Comparison of ENCODE assay signal across 9 cellular contexts in the genomic region with DNA sequence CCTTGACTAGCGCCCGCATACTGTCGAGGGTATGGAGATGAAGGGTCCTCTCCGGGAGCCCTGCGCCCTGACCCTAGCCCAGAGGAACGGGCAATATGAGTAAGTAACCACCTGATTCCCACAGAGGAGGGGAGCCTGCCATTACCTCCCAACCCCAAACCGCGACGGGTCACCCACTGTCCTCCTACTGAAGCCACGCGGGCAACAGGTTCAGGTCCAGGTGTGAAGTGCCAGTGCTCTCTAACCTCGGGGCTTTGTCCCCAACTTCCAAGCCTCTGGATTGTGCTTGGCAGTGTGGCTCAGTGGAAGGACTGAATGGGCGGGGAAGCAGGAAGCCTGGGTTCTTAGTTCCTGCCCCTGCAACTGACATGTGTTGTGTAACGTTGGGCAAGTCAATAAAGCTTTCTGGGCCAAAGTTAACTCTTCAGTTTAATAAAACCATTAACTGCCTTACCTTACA. TPM values are rescaled to one million over a fixed set of nuclear protein-coding genes. Genes with fewer than 3 reads are reported as not detected.
DNase-seq lines count a peak whose midpoint lies in the region; ATAC-seq, FAIRE-seq and TF ChIP-seq lines count a peak whose summit lies in the region.
"Had no signal": no experiment of that assay in that cellular context is flagged by ENCODE, and none has a peak within 500 bp of the region (broad histone marks: within the 10 kb centered on the region; RNA-seq: fewer than 3 reads in every experiment).

No MANE protein-coding gene starts in this region.

- H3K27me3 Mint-ChIP-seq in natural killer cell treated with Interleukin-12 subunit alpha and Interleukin-12 subunit beta and Interleukin-15 and Interleukin-18, amount 100 ng/mL, for 72 hours, result peaks cover 21 to 25% of the 10 kb centered on the region in 2 donors

- peak overlapping the region; percentile 90 for H3K4me2 ChIP-seq in endothelial cell of umbilical vein (ENCODE audit: insufficient read depth, low read length)

- no peaks in the 10 kb centered on the region for H4K20me1 ChIP-seq in endothelial cell of umbilical vein (replicated peaks; ENCODE audit: control insufficient read depth, extremely low read depth, insufficient read depth, low read length)

- dilution Hi-C loops in endothelial cell of umbilical vein (cut with MboI; ENCODE audit: extremely low pct_ligation_motif_present, low sequenced_read_pairs), result no loop called here

- H3K4me3 Mint-ChIP-seq in natural killer cell treated with Interleukin-12 subunit alpha and Interleukin-12 subunit beta and Interleukin-15 and Interleukin-18, amount 100 ng/mL, for 72 hours, result peak overlapping the region; percentile 36

- H3K4me3 ChIP-seq in SJSA1 (peak overlapping the region; percentile 71), endothelial cell of umbilical vein (replicated peaks in 1 of 3; ENCODE audit: insufficient read depth in 1 of 3, low read depth in 1 of 3, low read length in 3 of 3) (peak overlapping the region; percentile 53 to 79 (median 55))

- H2AFZ ChIP-seq in endothelial cell of umbilical vein (ENCODE audit: low read depth, low read length), result peak overlapping the region; percentile 87

- no TSS peak for BruUV-seq in endothelial cell of umbilical vein (replicated peaks; lab: Mats Ljungman, UMichigan)

- H3K9me3 Mint-ChIP-seq in natural killer cell treated with Interleukin-12 subunit alpha and Interleukin-12 subunit beta and Interleukin-15 and Interleukin-18, amount 100 ng/mL, for 72 hours, result no peaks in the 10 kb centered on the region
- H3K9me3 Mint-ChIP-seq: CD4-positive, CD25-positive, alpha-beta regulatory T cell had no signal

- H3K4me1 Mint-ChIP-seq in natural killer cell treated with Interleukin-12 subunit alpha and Interleukin-12 subunit beta and Interleukin-15 and Interleukin-18, amount 100 ng/mL, for 72 hours (ENCODE audit: low read depth in 2 of 2), result peaks cover 0 to 8% of the 10 kb centered on the region in 2 donors

- no peaks in the 10 kb centered on the region for H3K4me1 ChIP-seq in SJSA1 (replicated peaks)
- peaks cover 10% of the 10 kb centered on the region for H3K4me1 ChIP-seq in endothelial cell of umbilical vein (ENCODE audit: control insufficient read depth, extremely low read depth, insufficient read depth, low read length)

- no peak for TF ChIP-seq CTCF in endothelial cell of umbilical vein (IDR thresholded peaks at IDR 0.05; ENCODE audit: extremely low read depth in 1 of 2, insufficient read depth in 1 of 2, low read depth in 1 of 2, low read length in 2 of 2)

- FAIRE-seq in endothelial cell of umbilical vein (lab: Jason Lieb, UNC), result peak; percentile 77

- H3K9me3 ChIP-seq in SJSA1 (replicated peaks) (no peaks in the 10 kb centered on the region), endothelial cell of umbilical vein (replicated peaks; ENCODE audit: control insufficient read depth, insufficient read depth, low read length) (no peaks in the 10 kb centered on the region)

- no peaks in the 10 kb centered on the region for H3K9me1 ChIP-seq in endothelial cell of umbilical vein (replicated peaks; ENCODE audit: control insufficient read depth, extremely low read depth, insufficient read depth, low read length)

- intact Hi-C loops in endothelial cell of umbilical vein (cut with micrococcal nuclease), result loop anchor here (2.0 kb wide), 1 partner anchor 18 kb away; the partner anchor contains the start of gene SMARCA1

- CTCF ChIA-PET in endothelial cell of umbilical vein (lab: Charles Lee), result interaction anchor here (1.0 kb wide), 4 partner anchors 15 to 30 kb away, joined by 3 to 5 read pairs (median 4); no protein-coding TSS in a partner anchor

- H3K27ac ChIP-seq in SJSA1 (no peak overlapping the region), endothelial cell of umbilical vein (ENCODE audit: insufficient read depth, low read depth, low read length) (no peak overlapping the region)

- H3K79me2 ChIP-seq in endothelial cell of umbilical vein (ENCODE audit: control insufficient read depth, insufficient read depth, low read length), result peaks cover 7% of the 10 kb centered on the region

- H3K36me3 ChIP-seq in SJSA1 (no peaks in the 10 kb centered on the region), endothelial cell of umbilical vein (ENCODE audit: control insufficient read depth in 2 of 2, extremely low read depth in 1 of 2, insufficient read depth in 2 of 2, low read length in 2 of 2) (no peaks in the 10 kb centered on the region)

- ATAC-seq in HG03025 (IDR thresholded peaks at IDR 0.05; ENCODE audit: low FRiP score, unreplicated experiment) (peak; percentile 31), HG02970 (IDR thresholded peaks at IDR 0.05; ENCODE audit: low FRiP score, unreplicated experiment) (no peak)
- ATAC-seq in natural killer cell treated with Interleukin-12 subunit alpha and Interleukin-12 subunit beta and Interleukin-15 and Interleukin-18, amount 100 ng/mL, for 72 hours, result peak; percentile 27 to 55

- H3K27me3 ChIP-seq in SJSA1 (replicated peaks) (no peaks in the 10 kb centered on the region), endothelial cell of umbilical vein (ENCODE audit: control insufficient read depth in 2 of 2, insufficient read depth in 2 of 2, low read length in 2 of 2) (peaks cover 0 to 2% of the 10 kb centered on the region in 2 experiments)

- H3K27ac Mint-ChIP-seq in natural killer cell treated with Interleukin-12 subunit alpha and Interleukin-12 subunit beta and Interleukin-15 and Interleukin-18, amount 100 ng/mL, for 72 hours, result no peak overlapping the region
- H3K27ac Mint-ChIP-seq: CD4-positive, CD25-positive, alpha-beta regulatory T cell had no signal

- H3K9ac ChIP-seq in endothelial cell of umbilical vein (replicated peaks; ENCODE audit: extremely low read depth, insufficient read depth, low read length), result peak overlapping the region; percentile 63

- DNase-seq in NCI-H146 (lab: John Stamatoyannopoulos, UW) (peak; percentile 17), NCI-H146 treated with DMSO at 0.1 percent for 48 hours (lab: John Stamatoyannopoulos, UW; ENCODE audit: unreplicated experiment) (no peak), SJSA1 (ENCODE audit: low read depth in 1 of 2, low spot score in 2 of 2) (peak in 1 of 2 experiments; percentile 3), endothelial cell of umbilical vein (ENCODE audit: low read depth, low spot score) (peak; percentile 11)
- DNase-seq in natural killer cell treated with Interleukin-12 subunit alpha and Interleukin-12 subunit beta and Interleukin-15 and Interleukin-18, amount 100 ng/mL, for 72 hours (ENCODE audit: low spot score), result no peak
- DNase-seq in NK-92 treated with Interleukin-12 subunit alpha and Interleukin-12 subunit beta, amount 100 ng/mL, for 24 hours (lab: John Stamatoyannopoulos, UW), result no peak

- TF ChIP-seq POLR2A in endothelial cell of umbilical vein (IDR thresholded peaks at IDR 0.05; ENCODE audit: low read depth, low read length), result no peak

- no peaks in the 10 kb centered on the region for H3K36me3 Mint-ChIP-seq in natural killer cell treated with Interleukin-12 subunit alpha and Interleukin-12 subunit beta and Interleukin-15 and Interleukin-18, amount 100 ng/mL, for 72 hours
- H3K36me3 Mint-ChIP-seq: CD4-positive, CD25-positive, alpha-beta regulatory T cell had no signal

- POLR2A ChIA-PET in endothelial cell of umbilical vein (lab: Charles Lee), result no interaction called here

TF ChIP-seq in endothelial cell of umbilical vein, 7 proteins besides CTCF, POLR2A, EP300 and RAD21:
- no peak for TF ChIP-seq POLR2AphosphoS5 (IDR thresholded peaks at IDR 0.05; ENCODE audit: insufficient read depth, low read depth, low read length)
- TF ChIP-seq MAX (IDR thresholded peaks at IDR 0.05; ENCODE audit: insufficient read depth, insufficient read length), result no peak
- no peak for TF ChIP-seq EZH2 (IDR thresholded peaks at IDR 0.05; ENCODE audit: borderline replicate concordance, low read depth, low read length, severe bottlenecking)
- TF ChIP-seq MYC (IDR thresholded peaks at IDR 0.05; ENCODE audit: low read depth, low read length), result no peak
- TF ChIP-seq FOS (IDR thresholded peaks at IDR 0.05; ENCODE audit: borderline replicate concordance, insufficient read depth, low read length), result no peak
- TF ChIP-seq GATA2 (IDR thresholded peaks at IDR 0.05; ENCODE audit: insufficient read depth, insufficient read length, low read depth, low read length), result no peak
- no peak for TF ChIP-seq JUN (IDR thresholded peaks at IDR 0.05; ENCODE audit: borderline replicate concordance, insufficient read depth, insufficient read length, low read depth)

RNA-seq across cellular contexts. Expression of gene OCRL, which starts 0.7 kb away (rescaled TPM):
- total RNA-seq in SJSA1 (2014; rRNA removed; shearing (Covaris generic)), result 16.8 and 18.1 TPM in 2 replicates
- 19.7 and 20.9 TPM in 2 replicates for total RNA-seq in endothelial cell of umbilical vein
- 14.2 and 14.6 TPM in 2 replicates for polyA plus RNA-seq in endothelial cell of umbilical vein
- 13.2 and 14.7 TPM in 2 replicates for polyA plus RNA-seq in endothelial cell of umbilical vein (2011; cell fraction: cytosol; rRNA removed)
- polyA plus RNA-seq in endothelial cell of umbilical vein (2011; cell fraction: nucleus; rRNA removed), result 34.1 and 38.6 TPM in 2 replicates
- polyA plus RNA-seq in endothelial cell of umbilical vein (2012), result 22.8 and 23.3 TPM in 2 replicates
- polyA minus RNA-seq in endothelial cell of umbilical vein, result 27.8 and 30.0 TPM in 2 replicates
- polyA minus RNA-seq in endothelial cell of umbilical vein (2011; cell fraction: cytosol; rRNA and poly(A)+ RNA removed), result 8.1 TPM
- polyA minus RNA-seq in endothelial cell of umbilical vein (2011; cell fraction: nucleus; rRNA and poly(A)+ RNA removed), result 15.2 and 17.6 TPM in 2 replicates
- 1 to 10 TPM; 3.5 to 4.9 TPM for total RNA-seq in natural killer cell treated with Interleukin-12 subunit alpha and Interleukin-12 subunit beta and Interleukin-15 and Interleukin-18, amount 100 ng/mL, for 72 hours

RNA-seq across cellular contexts. Expression of gene SMARCA1, which starts 17.5 kb away (rescaled TPM):
- total RNA-seq in SJSA1 (2014; rRNA removed; shearing (Covaris generic)), result 58.4 and 60.1 TPM in 2 replicates
- 29.3 and 29.7 TPM in 2 replicates for total RNA-seq in endothelial cell of umbilical vein
- 5.5 and 8.3 TPM in 2 replicates for polyA plus RNA-seq in endothelial cell of umbilical vein
- polyA plus RNA-seq in endothelial cell of umbilical vein (2011; cell fraction: cytosol; rRNA removed), result 9.7 and 10.6 TPM in 2 replicates
- 12.6 and 16.4 TPM in 2 replicates for polyA plus RNA-seq in endothelial cell of umbilical vein (2011; cell fraction: nucleus; rRNA removed)
- 22.5 and 26.5 TPM in 2 replicates for polyA plus RNA-seq in endothelial cell of umbilical vein (2012)
- 13.4 and 16.8 TPM in 2 replicates for polyA minus RNA-seq in endothelial cell of umbilical vein
- 0.20 TPM for polyA minus RNA-seq in endothelial cell of umbilical vein (2011; cell fraction: cytosol; rRNA and poly(A)+ RNA removed)
- 27.8 and 31.6 TPM in 2 replicates for polyA minus RNA-seq in endothelial cell of umbilical vein (2011; cell fraction: nucleus; rRNA and poly(A)+ RNA removed)
- total RNA-seq in natural killer cell treated with Interleukin-12 subunit alpha and Interleukin-12 subunit beta and Interleukin-15 and Interleukin-18, amount 100 ng/mL, for 72 hours, result not detected

Comparison
In these comparisons a context has a peak if more than half of its experiments do, and no peak if none do; other contexts are left out.
1. DNase-seq: peak in NCI-H146 (single experiment) and endothelial cell of umbilical vein (single experiment); none in NCI-H146 treated with DMSO at 0.1 percent for 48 hours (single experiment), natural killer cell treated with Interleukin-12 subunit alpha and Interleukin-12 subunit beta and Interleukin-15 and Interleukin-18, amount 100 ng/mL, for 72 hours (single experiment) and NK-92 treated with Interleukin-12 subunit alpha and Interleukin-12 subunit beta, amount 100 ng/mL, for 24 hours (single experiment).
2. RNA of gene SMARCA1, which starts 17.5 kb away (total RNA-seq): 58.4 to 60.1 TPM in SJSA1 and 29.3 to 29.7 TPM in endothelial cell of umbilical vein; not detected in natural killer cell treated with Interleukin-12 subunit alpha and Interleukin-12 subunit beta and Interleukin-15 and Interleukin-18, amount 100 ng/mL, for 72 hours; every median in the first group is over 10 times any median in the second.